In the genomic region with DNA sequence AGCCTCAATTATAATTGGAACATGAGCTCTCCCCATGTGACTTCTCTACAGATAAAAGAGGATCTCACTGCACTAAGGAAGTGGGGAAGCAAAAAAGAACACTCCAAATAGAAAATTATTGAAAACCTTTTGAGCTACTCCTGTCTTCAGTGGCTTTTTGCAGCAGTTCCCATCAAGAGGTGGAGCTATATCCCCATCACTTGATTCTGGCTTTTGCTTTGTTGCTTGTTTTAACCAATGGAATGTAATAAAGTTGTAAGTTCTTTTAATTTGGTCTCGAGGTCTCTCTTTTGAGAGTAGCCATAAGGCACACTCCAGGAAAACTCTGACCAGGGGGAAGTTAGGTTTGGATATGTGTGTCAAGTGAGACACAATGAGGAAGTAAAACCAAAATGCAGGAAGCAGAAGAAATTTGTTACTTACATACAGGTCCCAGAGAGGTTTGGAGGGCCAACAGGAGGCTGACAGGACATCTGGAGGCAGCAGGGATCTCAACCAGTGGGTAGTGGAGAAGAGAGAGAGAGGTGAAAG, we compare ENCODE assay signal across 12 cellular contexts.
DNase-seq lines count a peak whose midpoint lies in the region; ATAC-seq and TF ChIP-seq lines count a peak whose summit lies in the region.
"Had no signal": no experiment of that assay in that cellular context is flagged by ENCODE, and none has a peak within 500 bp of the region (broad histone marks: within the 10 kb centered on the region; RNA-seq: fewer than 3 reads in every experiment).

No MANE protein-coding gene starts in this region.

- CTCF ChIA-PET in HEK293 (lab: Yijun Ruan, JAX), result interaction anchor here (0.6 to 3.1 kb wide), 10 partner anchors 11 to 1353 kb away, joined by 3 to 19 read pairs (median 3); no protein-coding TSS in a partner anchor
- CTCF ChIA-PET in GM10248 (lab: Yijun Ruan, JAX), result interaction anchor here (1.3 to 1.5 kb wide), 2 partner anchors 16 to 149 kb away, joined by 3 to 4 read pairs; no protein-coding TSS in a partner anchor

- intact Hi-C loops in left ventricle myocardium superior (cut with micrococcal nuclease), result no loop called here

- H3K27ac ChIP-seq in HEK293 (ENCODE audit: extremely low read depth, low read depth, low read length), result no peak overlapping the region

- no peak for TF ChIP-seq CTCF in HEK293 (tag by site-specific recombination; IDR thresholded peaks at IDR 0.05)
- TF ChIP-seq CTCF in GM10248 (IDR thresholded peaks at IDR 0.05; ENCODE audit: control extremely low read depth, extremely low read depth, low read depth, missing control alignments), result no peak

- H3K36me3 ChIP-seq in HEK293 (ENCODE audit: control insufficient read depth in 2 of 2, insufficient read depth in 1 of 2, low read length in 2 of 2), result no peaks in the 10 kb centered on the region

- no peak overlapping the region for H3K4me3 ChIP-seq in HEK293 (ENCODE audit: low read depth, low read length)

- POLR2A ChIA-PET in HEK293 (lab: Yijun Ruan, JAX), result no interaction called here
- POLR2A ChIA-PET in GM10248 (lab: Yijun Ruan, JAX), result no interaction called here

- peak; percentile 63 for ATAC-seq in left ventricle myocardium superior
- ATAC-seq in GM21528 (IDR thresholded peaks at IDR 0.05; ENCODE audit: low FRiP score, unreplicated experiment), result no peak

- H3K4me1 ChIP-seq in HEK293 (ENCODE audit: control insufficient read depth, insufficient read depth, low read length), result 0 out of 2 replicates have a peak, but pooled peaks cover 5% of the 10 kb centered on the region

- H3K9me3 ChIP-seq in HEK293 (ENCODE audit: control insufficient read depth, insufficient read depth, low read depth, low read length), result no peaks in the 10 kb centered on the region

- DNase-seq in A172 (ENCODE audit: low spot score), result peak; percentile 28
- peak; percentile 34 for DNase-seq in UCSD-AML1 (lab: John Stamatoyannopoulos, UW; ENCODE audit: unreplicated experiment)
- DNase-seq in left ventricle myocardium superior, result no peak
- DNase-seq in NCI-H1092 treated with DMSO at 0.1 percent for 48 hours (lab: John Stamatoyannopoulos, UW), result no peak
- no peak for DNase-seq in GM10248 (ENCODE audit: extremely low spot score)
- DNase-seq in AG20443 (ENCODE audit: low spot score), result no peak
- DNase-seq: activated CD4-positive, alpha-beta T cell treated with anti-CD3 and anti-CD28 coated beads for 48 hours; NCI-H1048; posterior cingulate gyrus; stimulated activated naive CD8-positive, alpha-beta T cell treated with anti-CD3 and anti-CD28 coated beads, Interleukin-15, amount 100 ng/mL, for 72 hours had no signal

TF ChIP-seq in HEK293, 187 proteins besides CTCF, POLR2A, EP300 and RAD21:
- TF ChIP-seq ZNF654 (tag by site-specific recombination; IDR thresholded peaks at IDR 0.05; ENCODE audit: low read depth), result peak; percentile 19
- TF ChIP-seq ZNF777 (tag by site-specific recombination; IDR thresholded peaks at IDR 0.05; ENCODE audit: borderline replicate concordance), result no peak

Comparison
In these comparisons a context has a peak if more than half of its experiments do, and no peak if none do; other contexts are left out.
1. DNase-seq: peak in A172 (single experiment) and UCSD-AML1 (single experiment); none in left ventricle myocardium superior (single experiment), NCI-H1092 treated with DMSO at 0.1 percent for 48 hours (single experiment), GM10248 (single experiment) and AG20443 (single experiment).